22 cellular contexts compared by ENCODE assay signal in genomic region chr12:19251481-19251880, GRCh38.
"Had no signal": no experiment of that assay in that cellular context is flagged by ENCODE, and none has a peak within 500 bp of the region (broad histone marks: within the 10 kb centered on the region; RNA-seq: fewer than 3 reads in every experiment).

No MANE protein-coding gene starts in this region.

- H3K36me3 ChIP-seq: ovary, tibial nerve, upper lobe of right lung, vagina had no signal

- DNase-seq: cerebellar nuclear complex; dorsolateral prefrontal cortex; effector CD8-positive, alpha-beta T cell; heart left ventricle; hippocampal formation; left colon; mucosa of descending colon; naive thymus-derived CD8-positive, alpha-beta T cell; nucleus accumbens; ovary; right cardiac atrium; small intestine; stimulated activated CD4-positive, alpha-beta T cell treated with anti-CD3 and anti-CD28 coated beads, Interleukin-4, amount 100 ng/mL, for 1 hour; stimulated activated CD8-positive, alpha-beta memory T cell treated with anti-CD3 and anti-CD28 coated beads, Interleukin-4, amount 100 ng/mL, for 48 hours; stimulated activated naive CD8-positive, alpha-beta T cell treated with anti-CD3 and anti-CD28 coated beads, Interleukin-15, Interleukin-2, amounts not matched to agents 100 U/mL and 50 U/mL, for 24 hours; upper lobe of right lung had no signal

- H3K4me3 Mint-ChIP-seq: naive thymus-derived CD8-positive, alpha-beta T cell; neural crest cell; stimulated activated effector memory CD8-positive, alpha-beta T cell treated with anti-CD3 and anti-CD28 coated beads, Interleukin-12 subunit alpha, Interleukin-12 subunit beta, amount 100 ng/mL, for 72 hours had no signal

- ATAC-seq: esophagus mucosa; heart left ventricle; left colon; mucosa of descending colon; naive thymus-derived CD8-positive, alpha-beta T cell; right cardiac atrium; stimulated activated effector memory CD8-positive, alpha-beta T cell treated with anti-CD3 and anti-CD28 coated beads, Interleukin-12 subunit alpha, Interleukin-12 subunit beta, amount 100 ng/mL, for 72 hours; stimulated activated naive CD8-positive, alpha-beta T cell treated with anti-CD3 and anti-CD28 coated beads, Interleukin-15, Interleukin-2, amounts not matched to agents 100 U/mL and 50 U/mL, for 24 hours; upper lobe of right lung had no signal

- H3K27me3 Mint-ChIP-seq: naive thymus-derived CD8-positive, alpha-beta T cell had no signal

- H3K4me1 Mint-ChIP-seq: naive thymus-derived CD8-positive, alpha-beta T cell; neural crest cell; stimulated activated effector memory CD8-positive, alpha-beta T cell treated with anti-CD3 and anti-CD28 coated beads, Interleukin-12 subunit alpha, Interleukin-12 subunit beta, amount 100 ng/mL, for 72 hours had no signal

- H3K4me3 ChIP-seq: coronary artery, dorsolateral prefrontal cortex, heart left ventricle, mucosa of descending colon, ovary, tibial nerve, upper lobe of right lung, vagina had no signal

- H3K4me1 ChIP-seq: tibial nerve, upper lobe of right lung, vagina had no signal

- H3K36me3 Mint-ChIP-seq: naive thymus-derived CD8-positive, alpha-beta T cell; stimulated activated effector memory CD8-positive, alpha-beta T cell treated with anti-CD3 and anti-CD28 coated beads, Interleukin-12 subunit alpha, Interleukin-12 subunit beta, amount 100 ng/mL, for 72 hours had no signal

- H3K9me3 ChIP-seq: heart left ventricle, mucosa of descending colon, ovary, tibial nerve, upper lobe of right lung, vagina had no signal

- H3K27me3 ChIP-seq: dorsolateral prefrontal cortex, heart left ventricle, ovary, tibial nerve, upper lobe of right lung, vagina had no signal

- H3K27ac Mint-ChIP-seq: naive thymus-derived CD8-positive, alpha-beta T cell; stimulated activated effector memory CD8-positive, alpha-beta T cell treated with anti-CD3 and anti-CD28 coated beads, Interleukin-12 subunit alpha, Interleukin-12 subunit beta, amount 100 ng/mL, for 72 hours had no signal

- H3K9me3 Mint-ChIP-seq: naive thymus-derived CD8-positive, alpha-beta T cell; neural crest cell; stimulated activated effector memory CD8-positive, alpha-beta T cell treated with anti-CD3 and anti-CD28 coated beads, Interleukin-12 subunit alpha, Interleukin-12 subunit beta, amount 100 ng/mL, for 72 hours had no signal

- H3K27ac ChIP-seq: coronary artery, dorsolateral prefrontal cortex, heart left ventricle, ovary, tibial nerve, upper lobe of right lung, vagina had no signal
